In genomic region chr7:47535033-47535703, GRCh38 we compare ENCODE assay signal across 1 cellular context.
A peak's percentile ranks its signal among the peaks of the same experiment; 100 is the strongest.
TF ChIP-seq lines count a peak whose summit lies in the region.

No MANE protein-coding gene starts in this region.

TF ChIP-seq in HepG2, 621 proteins besides CTCF, POLR2A, EP300 and RAD21 (continued from another document and continues in another):
- no peak for TF ChIP-seq REST (IDR thresholded peaks at IDR 0.05; ENCODE audit: borderline replicate concordance in 1 of 2, low read depth in 1 of 2, low read length in 2 of 2)
- no peak for TF ChIP-seq ZNF33A (CRISPR knock-in tag; IDR thresholded peaks at IDR 0.05; ENCODE audit: borderline replicate concordance)
- no peak; the same call in 1 of the 2 replicates for TF ChIP-seq GFI1 (CRISPR knock-in tag; IDR thresholded peaks at IDR 0.05; ENCODE audit: borderline replicate concordance)
- TF ChIP-seq BATF2 (CRISPR knock-in tag; IDR thresholded peaks at IDR 0.05) = no peak
- no peak; the same call in 1 of the 2 replicates for TF ChIP-seq MYNN (CRISPR knock-in tag; IDR thresholded peaks at IDR 0.05; ENCODE audit: low read depth)
- TF ChIP-seq SKI (IDR thresholded peaks at IDR 0.05; ENCODE audit: partially characterized antibody) = peak; percentile 89
- TF ChIP-seq ZNF326 (CRISPR knock-in tag; IDR thresholded peaks at IDR 0.05; ENCODE audit: borderline replicate concordance) = no peak
- no peak for TF ChIP-seq THAP9 (CRISPR knock-in tag; IDR thresholded peaks at IDR 0.05; ENCODE audit: borderline replicate concordance)
- TF ChIP-seq SAP130 (CRISPR knock-in tag; IDR thresholded peaks at IDR 0.05; ENCODE audit: low read depth) = peak; percentile 66
- TF ChIP-seq PTBP1 (IDR thresholded peaks at IDR 0.05; ENCODE audit: low read depth, low read length, poor library complexity, severe bottlenecking) = no peak
- no peak for TF ChIP-seq ETS1 (CRISPR knock-in tag; IDR thresholded peaks at IDR 0.05)
- TF ChIP-seq ZNF496 (CRISPR knock-in tag; IDR thresholded peaks at IDR 0.05; ENCODE audit: insufficient replicate concordance) = no peak
- TF ChIP-seq SIN3B (IDR thresholded peaks at IDR 0.05; ENCODE audit: low read length) = no peak
- TF ChIP-seq SCMH1 (CRISPR knock-in tag; IDR thresholded peaks at IDR 0.05; ENCODE audit: borderline replicate concordance) = no peak
- TF ChIP-seq GPBP1L1 (CRISPR knock-in tag; IDR thresholded peaks at IDR 0.05) = no peak
- TF ChIP-seq ZSCAN5A (CRISPR knock-in tag; IDR thresholded peaks at IDR 0.05; ENCODE audit: borderline replicate concordance) = no peak
- no peak for TF ChIP-seq MZF1 (CRISPR knock-in tag; IDR thresholded peaks at IDR 0.05; ENCODE audit: borderline replicate concordance)
- TF ChIP-seq ZNF207 (IDR thresholded peaks at IDR 0.05; ENCODE audit: borderline replicate concordance) = no peak
- TF ChIP-seq ZNF646 (CRISPR knock-in tag; IDR thresholded peaks at IDR 0.05) = no peak
- TF ChIP-seq ZNF777 (CRISPR knock-in tag; IDR thresholded peaks at IDR 0.05) = no peak
- no peak for TF ChIP-seq ZNF607 (CRISPR knock-in tag; IDR thresholded peaks at IDR 0.05; ENCODE audit: borderline replicate concordance)
- TF ChIP-seq PRDM10 (CRISPR knock-in tag; IDR thresholded peaks at IDR 0.05; ENCODE audit: low read depth) = no peak
- TF ChIP-seq ZNF180 (CRISPR knock-in tag; IDR thresholded peaks at IDR 0.05; ENCODE audit: borderline replicate concordance, low read depth) = no peak
- peak; percentile 72; the same call in 1 of the 2 replicates for TF ChIP-seq SOX5 (CRISPR knock-in tag; IDR thresholded peaks at IDR 0.05; ENCODE audit: borderline replicate concordance)
- no peak for TF ChIP-seq SIX4 (CRISPR knock-in tag; IDR thresholded peaks at IDR 0.05)
- no peak for TF ChIP-seq ARNT (IDR thresholded peaks at IDR 0.05)
- no peak for TF ChIP-seq CC2D1A (CRISPR knock-in tag; IDR thresholded peaks at IDR 0.05)
- no peak for TF ChIP-seq MLXIP (CRISPR knock-in tag; IDR thresholded peaks at IDR 0.05; ENCODE audit: borderline replicate concordance)
- TF ChIP-seq HDAC2 (CRISPR knock-in tag; IDR thresholded peaks at IDR 0.05) = peak; percentile 84
- TF ChIP-seq XBP1 (CRISPR knock-in tag; IDR thresholded peaks at IDR 0.05) = no peak
